Comparison of ENCODE assay signal across 8 cellular contexts in the genomic region with DNA sequence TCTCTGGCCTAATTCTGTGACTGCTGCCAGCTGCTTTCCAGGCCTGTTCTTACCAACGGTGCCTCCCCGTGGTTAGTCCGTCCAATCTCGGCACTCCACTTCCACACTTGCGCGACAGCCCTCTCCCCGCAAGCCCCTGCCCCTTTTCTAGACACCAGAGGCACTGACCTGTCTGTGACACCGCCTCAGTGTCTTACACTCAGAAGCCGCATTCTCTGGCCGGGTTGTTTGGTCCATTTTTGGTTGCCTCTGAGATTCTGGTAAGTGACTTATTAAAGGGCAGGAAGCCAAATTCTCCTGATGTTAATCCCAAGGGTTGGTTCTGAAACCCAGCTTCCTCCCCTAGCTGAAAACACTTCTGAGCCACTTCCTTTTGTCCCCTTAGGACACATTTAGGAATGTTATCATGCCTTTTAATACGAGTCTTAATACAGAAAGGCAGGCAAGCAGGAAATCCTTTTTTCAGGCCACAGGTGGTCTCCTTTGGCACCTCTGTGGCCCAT. TPM values are rescaled to one million over a fixed set of nuclear protein-coding genes. Genes with fewer than 3 reads are reported as not detected.
A peak's percentile ranks its signal among the peaks of the same experiment; 100 is the strongest.
DNase-seq lines count a peak whose midpoint lies in the region; ATAC-seq, FAIRE-seq and TF ChIP-seq lines count a peak whose summit lies in the region.

No MANE protein-coding gene starts in this region.

- peaks cover 6% of the 10 kb centered on the region for H3K27me3 Mint-ChIP-seq in neural crest cell (ENCODE audit: low read depth)

- TF ChIP-seq CTCF in KMS-11 (conservative IDR thresholded peaks at IDR 0.05; ENCODE audit: low read depth, low read length) = no peak
- TF ChIP-seq CTCF in neural crest cell (conservative IDR thresholded peaks at IDR 0.05) = no peak

- H4K20me1 ChIP-seq in KMS-11 (ENCODE audit: insufficient read depth) = no peaks in the 10 kb centered on the region

- peak overlapping the region; percentile 67 for H3K4me2 ChIP-seq in KMS-11

- ATAC-seq in HG03571 (IDR thresholded peaks at IDR 0.05; ENCODE audit: unreplicated experiment) (no peak), HG02852 (IDR thresholded peaks at IDR 0.05; ENCODE audit: unreplicated experiment) (no peak)

- FAIRE-seq in GM19239 (lab: Jason Lieb, UNC) = no peak

- peaks cover 17% of the 10 kb centered on the region for H3K4me1 ChIP-seq in KMS-11 (ENCODE audit: low read depth, poor library complexity, severe bottlenecking)

- H3K27ac ChIP-seq in KMS-11 = peak overlapping the region; percentile 26; the same call in 1 of the 2 replicates

- H3K9ac ChIP-seq in KMS-11 = peak overlapping the region; percentile 15; the same call in 1 of the 2 replicates

- no peak overlapping the region for H3K4me3 ChIP-seq in KMS-11 (IDR thresholded peaks at IDR 0.05; ENCODE audit: insufficient read depth, low read depth, low read length)

- no peaks in the 10 kb centered on the region for H3K36me3 ChIP-seq in KMS-11 (ENCODE audit: insufficient read depth)

- H3K4me1 Mint-ChIP-seq in neural crest cell = peaks cover 35% of the 10 kb centered on the region

- H3K27me3 ChIP-seq in KMS-11 (ENCODE audit: insufficient read depth, low read depth) = no peaks in the 10 kb centered on the region

- H3K4me3 Mint-ChIP-seq in neural crest cell = peak overlapping the region; percentile 97

- peak overlapping the region; percentile 94 for H3K27ac Mint-ChIP-seq in neural crest cell (ENCODE audit: unreplicated experiment)

- H2AFZ ChIP-seq in KMS-11 (ENCODE audit: low read depth) = peak overlapping the region; percentile 57; the same call in 1 of the 2 replicates

- H3K79me2 ChIP-seq in KMS-11 (ENCODE audit: insufficient read depth, low read depth) = peaks cover 8% of the 10 kb centered on the region; the same call in 1 of the 2 replicates

- no peaks in the 10 kb centered on the region for H3K36me3 Mint-ChIP-seq in neural crest cell (ENCODE audit: low read depth)

- DNase-seq in CD1c-positive myeloid dendritic cell (ENCODE audit: extremely low spot score) (peak; percentile 7), fibroblast of peridontal ligament (ENCODE audit: extremely low read depth) (peak; percentile 60), neural crest cell (ENCODE audit: low read depth, low spot score) (peak; percentile 14), GM19239 (ENCODE audit: insufficient read length, low spot score) (no peak)
- DNase-seq in activated T-cell treated with anti-CD3 and anti-CD28 coated beads, Interleukin-2, amount 50 U/mL, for 1 hour = peak; percentile 42

- H3K9me3 Mint-ChIP-seq in neural crest cell = no peaks in the 10 kb centered on the region

RNA-seq across cellular contexts. Expression of gene AKTIP, which starts 1.2 kb away (rescaled TPM):
- total RNA-seq in neural crest cell = 21.0 and 21.5 TPM in 2 replicates
